8 cellular contexts compared by ENCODE assay signal in the genomic region with DNA sequence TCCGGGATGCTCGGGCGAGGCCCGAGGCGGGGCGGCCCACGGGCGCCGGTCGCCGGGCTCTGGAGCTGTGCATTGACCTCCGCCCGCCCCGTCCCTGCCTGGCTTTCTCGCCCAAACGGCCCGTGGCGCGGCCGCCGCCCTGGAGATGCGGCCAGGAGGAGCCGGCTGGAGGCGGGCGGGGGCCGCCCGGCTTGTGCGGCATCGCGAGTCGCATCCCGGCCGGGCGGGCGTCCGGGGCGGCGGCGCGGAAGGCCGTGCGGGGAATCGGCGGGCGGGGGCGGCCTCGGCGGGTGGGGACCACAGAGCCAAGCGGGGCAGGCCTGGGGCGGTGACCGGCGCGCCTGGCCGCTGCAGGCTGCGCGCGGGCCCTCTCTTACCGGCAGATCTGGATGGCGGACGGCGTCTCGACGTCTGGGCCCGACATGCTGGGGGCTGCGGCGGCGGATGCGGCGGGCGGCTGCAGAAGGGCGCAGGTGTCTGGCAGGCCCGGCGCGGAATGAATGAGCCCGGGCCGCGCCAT.
DNase-seq lines count a peak whose midpoint lies in the region; ATAC-seq and TF ChIP-seq lines count a peak whose summit lies in the region.

No MANE protein-coding gene starts in this region.

- TF ChIP-seq CTCF in KMS-11 (conservative IDR thresholded peaks at IDR 0.05; ENCODE audit: low read depth, low read length) (no peak), choroid plexus epithelial cell (conservative IDR thresholded peaks at IDR 0.05; ENCODE audit: low read depth, low read length) (no peak)

- DNase-seq in choroid plexus epithelial cell (ENCODE audit: low read depth) (no peak), NCI-H2196 treated with DMSO at 0.1 percent for 48 hours (lab: John Stamatoyannopoulos, UW; ENCODE audit: unreplicated experiment) (no peak), HK-2 (ENCODE audit: unreplicated experiment) (no peak), NOMO-1 treated with dmso at 0.1 percent for 144 hours (lab: John Stamatoyannopoulos, UW; ENCODE audit: unreplicated experiment) (no peak)

- peaks cover 0 to 46% (median 13%) of the 10 kb centered on the region in 11 experiments; a peak in 16 of 22 replicates for H4K20me1 ChIP-seq in BLaER1 treated with 17β-estradiol and CSF1 and Interleukin-3, amounts not matched to agents 10 nM and 100 nM
- H4K20me1 ChIP-seq in KMS-11 (ENCODE audit: insufficient read depth), result no peaks in the 10 kb centered on the region

- peak overlapping the region; percentile 83 to 99 (median 97) for H3K4me2 ChIP-seq in BLaER1 treated with 17β-estradiol and CSF1 and Interleukin-3, amounts not matched to agents 10 nM and 100 nM
- H3K4me2 ChIP-seq in KMS-11, result peak overlapping the region; percentile 98

- H3K4me1 ChIP-seq in BLaER1 treated with 17β-estradiol and CSF1 and Interleukin-3, amounts not matched to agents 10 nM and 100 nM, result peaks cover 26 to 31% (median 29%) of the 10 kb centered on the region in 10 experiments
- H3K4me1 ChIP-seq in KMS-11 (ENCODE audit: low read depth, poor library complexity, severe bottlenecking) (peaks cover 23% of the 10 kb centered on the region), muscle layer of duodenum (ENCODE audit: control insufficient read depth in 1 of 2, insufficient read depth in 2 of 2, low read length in 2 of 2) (peaks cover 4 to 13% of the 10 kb centered on the region in 2 donors)

- H3K9me3 ChIP-seq in BLaER1 treated with 17β-estradiol and CSF1 and Interleukin-3, amounts not matched to agents 10 nM and 100 nM (replicated peaks in 1 of 11), result 0 out of 22 replicates have a peak, but pooled peaks cover 0 to 4% (median 0%) of the 10 kb centered on the region in 11 experiments
- H3K9me3 ChIP-seq in muscle layer of duodenum (ENCODE audit: control insufficient read depth in 1 of 2, low read length in 2 of 2), result no peaks in the 10 kb centered on the region

- H3K36me3 ChIP-seq in BLaER1 treated with 17β-estradiol and CSF1 and Interleukin-3, amounts not matched to agents 10 nM and 100 nM, result peaks cover 0 to 12% (median 3%) of the 10 kb centered on the region in 11 experiments; a peak in 6 of 22 replicates
- no peaks in the 10 kb centered on the region; the same call in 1 of the 2 replicates for H3K36me3 ChIP-seq in KMS-11 (ENCODE audit: insufficient read depth)
- no peaks in the 10 kb centered on the region for H3K36me3 ChIP-seq in muscle layer of duodenum (ENCODE audit: control insufficient read depth in 1 of 2, insufficient read depth in 2 of 2, low read length in 2 of 2)

- ATAC-seq in GM19438 (IDR thresholded peaks at IDR 0.05; ENCODE audit: low read depth, unreplicated experiment), result peak; percentile 6

- H3K4me3 ChIP-seq in BLaER1 treated with 17β-estradiol and CSF1 and Interleukin-3, amounts not matched to agents 10 nM and 100 nM, result peak overlapping the region; percentile 60 to 82 (median 76)
- H3K4me3 ChIP-seq in KMS-11 (IDR thresholded peaks at IDR 0.05; ENCODE audit: insufficient read depth, low read depth, low read length) (no peak overlapping the region), choroid plexus epithelial cell (ENCODE audit: low read depth, low read length) (peak overlapping the region; percentile 75), muscle layer of duodenum (ENCODE audit: low read depth in 1 of 2, low read length in 2 of 2) (peak overlapping the region; percentile 2 to 63)

- peaks cover 34% of the 10 kb centered on the region; the same call in 1 of the 2 replicates for H3K79me2 ChIP-seq in KMS-11 (ENCODE audit: insufficient read depth, low read depth)

- H3K27me3 ChIP-seq in BLaER1 treated with 17β-estradiol and CSF1 and Interleukin-3, amounts not matched to agents 10 nM and 100 nM, result no peaks in the 10 kb centered on the region
- no peaks in the 10 kb centered on the region for H3K27me3 ChIP-seq in KMS-11 (ENCODE audit: insufficient read depth, low read depth)
- no peaks in the 10 kb centered on the region for H3K27me3 ChIP-seq in muscle layer of duodenum (ENCODE audit: low read depth, low read length)

- peak overlapping the region in 9 of 11 experiments; percentile 66 to 93 (median 83); a peak in 18 of 22 replicates for H3K27ac ChIP-seq in BLaER1 treated with 17β-estradiol and CSF1 and Interleukin-3, amounts not matched to agents 10 nM and 100 nM
- H3K27ac ChIP-seq in KMS-11 (peak overlapping the region; percentile 98; the same call in 1 of the 2 replicates), muscle layer of duodenum (ENCODE audit: low read length) (no peak overlapping the region)

- peak overlapping the region; percentile 72 to 94 (median 90) for H3K9ac ChIP-seq in BLaER1 treated with 17β-estradiol and CSF1 and Interleukin-3, amounts not matched to agents 10 nM and 100 nM
- H3K9ac ChIP-seq in KMS-11, result peak overlapping the region; percentile 97; the same call in 1 of the 2 replicates

- H2AFZ ChIP-seq in KMS-11 (ENCODE audit: low read depth), result peak overlapping the region; percentile 89
